In the genomic region with DNA sequence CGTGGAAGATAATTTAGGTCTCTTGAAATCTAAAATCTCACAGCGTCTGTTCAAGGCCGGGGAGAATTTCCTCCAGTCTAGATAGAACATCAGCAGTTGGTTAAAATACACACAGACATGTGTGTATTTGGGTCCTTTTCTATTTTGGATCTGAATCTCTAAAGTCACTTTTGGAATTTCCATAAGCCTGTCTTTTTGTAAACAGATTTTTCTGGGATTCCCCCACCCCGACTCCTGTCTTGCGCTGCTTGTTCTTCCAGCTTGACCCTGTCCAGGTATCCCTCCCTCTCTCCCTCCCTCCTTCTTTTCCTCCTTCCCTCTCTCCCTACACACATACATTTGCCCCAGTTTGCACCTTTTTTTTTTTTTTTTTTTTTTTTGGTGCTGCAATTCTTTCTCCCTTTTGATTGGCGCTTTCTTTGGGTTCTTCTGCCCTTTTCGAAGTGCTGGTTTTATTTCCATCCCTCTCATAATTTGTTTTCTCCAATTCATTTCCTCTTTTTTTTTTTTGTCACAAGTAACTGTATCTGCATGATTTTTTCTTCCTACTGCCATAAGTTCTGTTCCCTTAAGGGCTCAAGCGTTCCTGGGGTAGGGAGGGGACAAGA, we compare ENCODE assay signal across 8 cellular contexts.
DNase-seq lines count a peak whose midpoint lies in the region; ATAC-seq, FAIRE-seq and TF ChIP-seq lines count a peak whose summit lies in the region.

No MANE protein-coding gene starts in this region.

- H2AFZ ChIP-seq in keratinocyte (ENCODE audit: control insufficient read depth, low read length) = peak overlapping the region; percentile 69

- dilution Hi-C loops in keratinocyte (cut with MboI; ENCODE audit: extremely low pct_ligation_motif_present, low sequenced_read_pairs) = no loop called here

- ATAC-seq in left cardiac atrium = no peak
- no peak for ATAC-seq in activated naive CD4-positive, alpha-beta T cell treated with anti-CD3 and anti-CD28 coated beads, Interleukin-2, amount 50 U/mL, for 72 hours

- no peaks in the 10 kb centered on the region for H3K36me3 Mint-ChIP-seq in activated naive CD4-positive, alpha-beta T cell treated with anti-CD3 and anti-CD28 coated beads, Interleukin-2, amount 50 U/mL, for 72 hours

- H3K27me3 ChIP-seq in cardiac muscle cell = no peaks in the 10 kb centered on the region
- no peaks in the 10 kb centered on the region for H3K27me3 ChIP-seq in keratinocyte (ENCODE audit: control insufficient read depth, extremely low read depth, insufficient read depth, low read length)
- H3K27me3 ChIP-seq in testis = no peaks in the 10 kb centered on the region

- peak overlapping the region; percentile 83 for H3K9ac ChIP-seq in keratinocyte (ENCODE audit: control insufficient read depth, extremely low read depth, insufficient read depth, low read length)

- peak overlapping the region; percentile 72 for H3K4me2 ChIP-seq in keratinocyte (ENCODE audit: control insufficient read depth, extremely low read depth, insufficient read depth, low read depth, low read length)

- TF ChIP-seq CTCF in cardiac muscle cell (IDR thresholded peaks at IDR 0.05; ENCODE audit: low read depth, low read length) (no peak), keratinocyte (optimal IDR thresholded peaks at IDR 0.05 in 1 of 3, IDR thresholded peaks at IDR 0.05 in 1 of 3, conservative IDR thresholded peaks at IDR 0.05 in 1 of 3; ENCODE audit: extremely low read depth in 1 of 3, insufficient read depth in 2 of 3, low read length in 3 of 3) (no peak), testis (IDR thresholded peaks at IDR 0.05) (no peak)

- H3K9me3 Mint-ChIP-seq in activated naive CD4-positive, alpha-beta T cell treated with anti-CD3 and anti-CD28 coated beads, Interleukin-2, amount 50 U/mL, for 72 hours = no peaks in the 10 kb centered on the region

- H3K27ac ChIP-seq in cardiac muscle cell (peak overlapping the region; percentile 98), keratinocyte (ENCODE audit: control insufficient read depth, insufficient read depth, low read length) (peak overlapping the region; percentile 76), testis (peak overlapping the region; percentile 91 to 98)

- H4K20me1 ChIP-seq in keratinocyte (ENCODE audit: control insufficient read depth, extremely low read depth, insufficient read depth, low read length) = no peaks in the 10 kb centered on the region

- intact Hi-C loops in left cardiac atrium (cut with DNase I) (loop anchor here in 1 of 2 donors (5.0 kb wide), 1 partner anchor 121 kb away; no protein-coding TSS in a partner anchor), testis (cut with DNase I; ENCODE audit: low total_unique reads) (loop anchor here (5.0 to 10.0 kb wide), 2 partner anchors 96 to 116 kb away; a partner anchor contains a TSS)

- no peak for TF ChIP-seq POLR2A in testis (IDR thresholded peaks at IDR 0.05)

- DNase-seq in cardiac muscle cell (ENCODE audit: low read depth in 1 of 2, low spot score in 1 of 2) = no peak
- no peak for DNase-seq in left cardiac atrium
- no peak for DNase-seq in activated naive CD4-positive, alpha-beta T cell treated with anti-CD3 and anti-CD28 coated beads, Interleukin-2, amount 50 U/mL, for 72 hours (ENCODE audit: low spot score in 2 of 2)
- DNase-seq in keratinocyte (ENCODE audit: low read depth, low spot score) = no peak
- no peak for DNase-seq in testis
- no peak for DNase-seq in activated gamma-delta T cell (lab: John Stamatoyannopoulos, UW)
- DNase-seq in NCI-H2029 (lab: John Stamatoyannopoulos, UW) = no peak
- DNase-seq in ecto neural progenitor cell (ENCODE audit: low spot score) = no peak

- peaks cover 48% of the 10 kb centered on the region for H3K4me1 ChIP-seq in cardiac muscle cell (ENCODE audit: low read depth)
- H3K4me1 ChIP-seq in keratinocyte (ENCODE audit: control insufficient read depth, extremely low read depth, insufficient read depth, low read length) = peaks cover 34% of the 10 kb centered on the region
- no peaks in the 10 kb centered on the region for H3K4me1 ChIP-seq in testis

- 17 to 23% methylated on average over 8 of the region's 8 CpGs for WGBS in testis, 2 donors

- H3K36me3 ChIP-seq in cardiac muscle cell (no peaks in the 10 kb centered on the region), keratinocyte (ENCODE audit: control insufficient read depth in 2 of 2, extremely low read depth in 1 of 2, insufficient read depth in 2 of 2, low read length in 2 of 2) (no peaks in the 10 kb centered on the region), testis (ENCODE audit: low read depth, missing control alignments) (no peaks in the 10 kb centered on the region)

- FAIRE-seq in keratinocyte (lab: Jason Lieb, UNC) = no peak

- H3K9me1 ChIP-seq in keratinocyte (ENCODE audit: control insufficient read depth, extremely low read depth, insufficient read depth, low read length) = no peaks in the 10 kb centered on the region

- H3K27ac Mint-ChIP-seq in activated naive CD4-positive, alpha-beta T cell treated with anti-CD3 and anti-CD28 coated beads, Interleukin-2, amount 50 U/mL, for 72 hours = peak overlapping the region; percentile 31 to 84

- H3K9me3 ChIP-seq in cardiac muscle cell (ENCODE audit: low read depth) = no peaks in the 10 kb centered on the region
- no peaks in the 10 kb centered on the region for H3K9me3 ChIP-seq in keratinocyte (ENCODE audit: control insufficient read depth, low read depth, low read length)
- H3K9me3 ChIP-seq in testis = no peaks in the 10 kb centered on the region

- no peaks in the 10 kb centered on the region for H3K79me2 ChIP-seq in keratinocyte (ENCODE audit: control insufficient read depth, insufficient read depth, low read length)

- H3K4me3 ChIP-seq in cardiac muscle cell = peak overlapping the region; percentile 48
- H3K4me3 ChIP-seq in keratinocyte (ENCODE audit: control insufficient read depth in 2 of 3, extremely low read depth in 1 of 3, insufficient read depth in 2 of 3, low read depth in 1 of 3, low read length in 3 of 3) = peak overlapping the region; percentile 48 to 64 (median 57)
- H3K4me3 ChIP-seq in testis = peak overlapping the region; percentile 65 to 67
